ENCODE assay signal across 27 cellular contexts in genomic region chr11:74648894-74649293, GRCh38.
"Had no signal": no experiment of that assay in that cellular context is flagged by ENCODE, and none has a peak within 500 bp of the region (broad histone marks: within the 10 kb centered on the region; RNA-seq: fewer than 3 reads in every experiment).

No MANE protein-coding gene starts in this region.

- H3K4me1 ChIP-seq: adrenal gland, ascending aorta, foreskin keratinocyte, left lung, suprapubic skin, uterus had no signal

- H3K27ac ChIP-seq: adrenal gland, ascending aorta, foreskin keratinocyte, left lung, neural progenitor cell, suprapubic skin, uterus, VCaP had no signal

- H3K9ac ChIP-seq: neural progenitor cell had no signal

- H3K4me3 ChIP-seq: adrenal gland, ascending aorta, left lung, lung, neural progenitor cell, suprapubic skin, uterus had no signal

- H3K4me3 Mint-ChIP-seq: activated CD4-positive, alpha-beta T cell treated with anti-CD3 and anti-CD28 coated beads, Interleukin-2, amount 10 ng/mL, durations not matched to agents 7 days and 5 days; activated naive CD8-positive, alpha-beta T cell; activated T-cell treated with anti-CD3 and anti-CD28 coated beads, Interleukin-2, amount 50 U/mL, for 24 hours; activated T-helper 17 cell treated with anti-CD3 and anti-CD28 coated beads, Interleukin-2, amount 50 U/mL, for 72 hours; neural progenitor cell; stimulated activated naive CD8-positive, alpha-beta T cell treated with anti-CD3 and anti-CD28 coated beads, Interleukin-15, Interleukin-2, amounts not matched to agents 100 ng/mL and 50 ng/mL, for 24 hours; T-helper 2 cell treated with Interferon-gamma antibody and Interleukin-4, amounts not matched to agents 5 μg/mL and 100 μg/mL, for 36 hours had no signal

- H3K27me3 Mint-ChIP-seq: activated CD4-positive, alpha-beta T cell treated with anti-CD3 and anti-CD28 coated beads, Interleukin-2, amount 10 ng/mL, durations not matched to agents 7 days and 5 days; activated naive CD8-positive, alpha-beta T cell; activated T-cell treated with anti-CD3 and anti-CD28 coated beads, Interleukin-2, amount 50 U/mL, for 24 hours; activated T-helper 17 cell treated with anti-CD3 and anti-CD28 coated beads, Interleukin-2, amount 50 U/mL, for 72 hours; naive thymus-derived CD8-positive, alpha-beta T cell; progenitor cell of endocrine pancreas; stimulated activated naive CD8-positive, alpha-beta T cell treated with anti-CD3 and anti-CD28 coated beads, Interleukin-15, Interleukin-2, amounts not matched to agents 100 ng/mL and 50 ng/mL, for 24 hours had no signal

- H3K4me2 ChIP-seq: neural progenitor cell had no signal

- H3K27me3 ChIP-seq: adrenal gland, ascending aorta, foreskin keratinocyte, left lung, neural progenitor cell, suprapubic skin, uterus had no signal

- H3K36me3 ChIP-seq: adrenal gland, ascending aorta, neural progenitor cell, uterus had no signal

- H3K9me3 ChIP-seq: adrenal gland, ascending aorta, left lung, suprapubic skin, uterus had no signal

- H3K9me3 Mint-ChIP-seq: activated T-cell treated with anti-CD3 and anti-CD28 coated beads, Interleukin-2, amount 50 U/mL, for 24 hours; activated T-helper 17 cell treated with anti-CD3 and anti-CD28 coated beads, Interleukin-2, amount 50 U/mL, for 72 hours; neural progenitor cell; stimulated activated naive CD8-positive, alpha-beta T cell treated with anti-CD3 and anti-CD28 coated beads, Interleukin-15, Interleukin-2, amounts not matched to agents 100 ng/mL and 50 ng/mL, for 24 hours; T-helper 2 cell treated with Interferon-gamma antibody and Interleukin-4, amounts not matched to agents 5 μg/mL and 100 μg/mL, for 36 hours had no signal

- H3K4me1 Mint-ChIP-seq: activated CD4-positive, alpha-beta T cell treated with anti-CD3 and anti-CD28 coated beads, Interleukin-2, amount 10 ng/mL, durations not matched to agents 7 days and 5 days; activated T-helper 17 cell treated with anti-CD3 and anti-CD28 coated beads, Interleukin-2, amount 50 U/mL, for 72 hours had no signal

- DNase-seq: activated CD4-positive, alpha-beta T cell treated with anti-CD3 and anti-CD28 coated beads, Interleukin-2, amount 10 ng/mL, durations not matched to agents 7 days and 5 days; activated CD4-positive, CD25-positive, alpha-beta regulatory T cell treated with anti-CD3 and anti-CD28 coated beads, Interleukin-2, amount 50 U/mL, for 72 hours; activated CD8-positive, alpha-beta memory T cell treated with anti-CD3 and anti-CD28 coated beads, Interleukin-2, amount 50 U/mL, for 4 hours; activated T-cell treated with anti-CD3 and anti-CD28 coated beads, Interleukin-2, amount 50 U/mL, for 24 hours; adrenal gland; central memory CD4-positive, alpha-beta T cell; dermis blood vessel endothelial cell; effector CD8-positive, alpha-beta T cell; foreskin keratinocyte; glutamatergic neuron; hippocampal formation; kidney glomerular epithelial cell; left lung; naive thymus-derived CD8-positive, alpha-beta T cell; stimulated activated CD4-positive, alpha-beta T cell treated with anti-CD3 and anti-CD28 coated beads, Interleukin-12 subunit alpha, Interleukin-12 subunit beta, amount 100 ng/mL, for 4 hours; trophoblast cell; uterus had no signal

- H3K27ac Mint-ChIP-seq: activated CD4-positive, alpha-beta T cell treated with anti-CD3 and anti-CD28 coated beads, Interleukin-2, amount 10 ng/mL, durations not matched to agents 7 days and 5 days; activated naive CD8-positive, alpha-beta T cell; activated T-cell treated with anti-CD3 and anti-CD28 coated beads, Interleukin-2, amount 50 U/mL, for 24 hours; activated T-helper 17 cell treated with anti-CD3 and anti-CD28 coated beads, Interleukin-2, amount 50 U/mL, for 72 hours; neural progenitor cell; progenitor cell of endocrine pancreas; stimulated activated naive CD8-positive, alpha-beta T cell treated with anti-CD3 and anti-CD28 coated beads, Interleukin-15, Interleukin-2, amounts not matched to agents 100 ng/mL and 50 ng/mL, for 24 hours; T-helper 2 cell treated with Interferon-gamma antibody and Interleukin-4, amounts not matched to agents 5 μg/mL and 100 μg/mL, for 36 hours had no signal

- H2AFZ ChIP-seq: neural progenitor cell had no signal
